ENCODE assay signal across 8 cellular contexts in genomic region chr7:74290999-74291441, GRCh38. TPM values are rescaled to one million over a fixed set of nuclear protein-coding genes. Genes with fewer than 3 reads are reported as not detected.
DNase-seq lines count a peak whose midpoint lies in the region; ATAC-seq and TF ChIP-seq lines count a peak whose summit lies in the region.

No MANE protein-coding gene starts in this region.

- H3K4me3 Mint-ChIP-seq in activated naive CD8-positive, alpha-beta T cell: peak overlapping the region; percentile 64
- H3K4me3 Mint-ChIP-seq in activated naive CD8-positive, alpha-beta T cell treated with anti-CD3 and anti-CD28 coated beads, Interleukin-2, amount 50 U/mL, for 24 hours: no peak overlapping the region
- H3K4me3 Mint-ChIP-seq in T-helper 17 cell: peak overlapping the region; percentile 76

- H3K27ac ChIP-seq in iPS-18a (ENCODE audit: low read length): no peak overlapping the region
- H3K27ac ChIP-seq in tibial artery: peak overlapping the region; percentile 75 to 81

- H3K9me3 Mint-ChIP-seq in activated naive CD8-positive, alpha-beta T cell (ENCODE audit: low read depth): no peaks in the 10 kb centered on the region
- no peaks in the 10 kb centered on the region for H3K9me3 Mint-ChIP-seq in activated naive CD8-positive, alpha-beta T cell treated with anti-CD3 and anti-CD28 coated beads, Interleukin-2, amount 50 U/mL, for 24 hours

- peaks cover 13% of the 10 kb centered on the region for H3K4me1 Mint-ChIP-seq in activated naive CD8-positive, alpha-beta T cell (ENCODE audit: low read depth)
- peaks cover 28% of the 10 kb centered on the region for H3K4me1 Mint-ChIP-seq in activated naive CD8-positive, alpha-beta T cell treated with anti-CD3 and anti-CD28 coated beads, Interleukin-2, amount 50 U/mL, for 24 hours
- peaks cover 11% of the 10 kb centered on the region for H3K4me1 Mint-ChIP-seq in T-helper 17 cell

- ATAC-seq in activated naive CD8-positive, alpha-beta T cell treated with anti-CD3 and anti-CD28 coated beads, Interleukin-2, amount 50 U/mL, for 24 hours: no peak
- no peak for ATAC-seq in T-helper 17 cell
- ATAC-seq in GM18867 (IDR thresholded peaks at IDR 0.05; ENCODE audit: unreplicated experiment): no peak

- H3K9me3 ChIP-seq in T-helper 17 cell (ENCODE audit: control insufficient read depth, low read length, poor library complexity, severe bottlenecking) (no peaks in the 10 kb centered on the region), iPS-18a (ENCODE audit: control insufficient read depth, low read depth, low read length) (no peaks in the 10 kb centered on the region), tibial artery (no peaks in the 10 kb centered on the region)

- H3K36me3 ChIP-seq in iPS-18a (ENCODE audit: control insufficient read depth, low read depth, low read length) (no peaks in the 10 kb centered on the region), tibial artery (no peaks in the 10 kb centered on the region)

- H3K4me3 ChIP-seq in iPS-18a (ENCODE audit: low read length) (peak overlapping the region; percentile 60), tibial artery (peak overlapping the region in 1 of 2 donors; percentile 93)

- no peaks in the 10 kb centered on the region for H3K36me3 Mint-ChIP-seq in activated naive CD8-positive, alpha-beta T cell
- H3K36me3 Mint-ChIP-seq in activated naive CD8-positive, alpha-beta T cell treated with anti-CD3 and anti-CD28 coated beads, Interleukin-2, amount 50 U/mL, for 24 hours (ENCODE audit: low read depth): no peaks in the 10 kb centered on the region
- no peaks in the 10 kb centered on the region for H3K36me3 Mint-ChIP-seq in T-helper 17 cell (ENCODE audit: low read depth)

- H3K9ac ChIP-seq in iPS-18a (ENCODE audit: low read length): no peak overlapping the region

- H3K4me1 ChIP-seq in iPS-18a (ENCODE audit: control insufficient read depth, low read depth, low read length) (peaks cover 21% of the 10 kb centered on the region), tibial artery (peaks cover 0 to 46% (median 30%) of the 10 kb centered on the region in 4 donors)

- no peak for DNase-seq in activated naive CD8-positive, alpha-beta T cell treated with anti-CD3 and anti-CD28 coated beads, Interleukin-2, amount 50 U/mL, for 24 hours
- DNase-seq in T-helper 17 cell: no peak
- no peak for DNase-seq in tibial artery
- no peak for DNase-seq in midbrain (lab: John Stamatoyannopoulos, UW)
- DNase-seq in posterior vena cava (ENCODE audit: low spot score): no peak

- no peak overlapping the region for H3K27ac Mint-ChIP-seq in activated naive CD8-positive, alpha-beta T cell
- no peak overlapping the region for H3K27ac Mint-ChIP-seq in activated naive CD8-positive, alpha-beta T cell treated with anti-CD3 and anti-CD28 coated beads, Interleukin-2, amount 50 U/mL, for 24 hours
- H3K27ac Mint-ChIP-seq in T-helper 17 cell: no peak overlapping the region

- intact Hi-C loops in tibial artery (cut with DNase I; ENCODE audit: low total_unique reads) (no loop called here), posterior vena cava (cut with DNase I) (no loop called here)

- no peak for TF ChIP-seq CTCF in tibial artery (IDR thresholded peaks at IDR 0.05)

- H3K27me3 Mint-ChIP-seq in activated naive CD8-positive, alpha-beta T cell: peaks cover 2% of the 10 kb centered on the region
- H3K27me3 Mint-ChIP-seq in activated naive CD8-positive, alpha-beta T cell treated with anti-CD3 and anti-CD28 coated beads, Interleukin-2, amount 50 U/mL, for 24 hours: peaks cover 30% of the 10 kb centered on the region
- peaks cover 9% of the 10 kb centered on the region for H3K27me3 Mint-ChIP-seq in T-helper 17 cell

- peaks cover 27% of the 10 kb centered on the region for H3K27me3 ChIP-seq in iPS-18a (ENCODE audit: control insufficient read depth, insufficient read depth, low read length)
- H3K27me3 ChIP-seq in tibial artery: no peaks in the 10 kb centered on the region

RNA-seq across cellular contexts. Expression of gene CLIP2, which starts 1.8 kb away (rescaled TPM):
- total RNA-seq in T-helper 17 cell (10 to 100 TPM in 1 of 2 donors, 1 to 10 TPM in 1; 3.2 to 13.4 TPM), posterior vena cava (10 to 100 TPM; 16.1 to 26.6 TPM)

RNA-seq across cellular contexts. Expression of gene RFC2, which starts 36.8 kb away (rescaled TPM):
- total RNA-seq in T-helper 17 cell: 10 to 100 TPM in 1 of 2 donors, 1 to 10 TPM in 1; 9.5 to 12.4 TPM
- total RNA-seq in posterior vena cava: 10 to 100 TPM; 12.5 to 12.8 TPM
